In genomic region chr10:69861251-69862240, GRCh38 we compare ENCODE assay signal across 1 cellular context.
TF ChIP-seq lines count a peak whose summit lies in the region.

No MANE protein-coding gene starts in this region.

TF ChIP-seq in GM12878, 131 proteins besides CTCF, POLR2A, EP300 and RAD21 (continued from another document):
- TF ChIP-seq TCF12 (IDR thresholded peaks at IDR 0.05; ENCODE audit: low read depth, low read length), result no peak
- no peak for TF ChIP-seq CEBPB (IDR thresholded peaks at IDR 0.05; ENCODE audit: borderline replicate concordance in 1 of 2, low read depth in 2 of 2, low read length in 2 of 2)
- TF ChIP-seq ASH2L (IDR thresholded peaks at IDR 0.05; ENCODE audit: borderline replicate concordance, low read depth), result no peak
- TF ChIP-seq RELA (IDR thresholded peaks at IDR 0.05; ENCODE audit: borderline replicate concordance, partially characterized antibody), result no peak
- TF ChIP-seq MYC (IDR thresholded peaks at IDR 0.05; ENCODE audit: insufficient read depth, insufficient read length, insufficient replicate concordance, low read length, severe bottlenecking), result no peak
- no peak for TF ChIP-seq MTA2 (IDR thresholded peaks at IDR 0.05; ENCODE audit: low read depth)
- no peak for TF ChIP-seq ZNF24 (IDR thresholded peaks at IDR 0.05)
- TF ChIP-seq LARP7 (IDR thresholded peaks at IDR 0.05), result no peak
- no peak for TF ChIP-seq SUZ12 (IDR thresholded peaks at IDR 0.05; ENCODE audit: unreplicated experiment)
- no peak for TF ChIP-seq BCL11A (IDR thresholded peaks at IDR 0.05; ENCODE audit: low read depth, low read length)
- no peak for TF ChIP-seq MYB (IDR thresholded peaks at IDR 0.05; ENCODE audit: borderline replicate concordance, low read depth, low read length)
- no peak for TF ChIP-seq POLR2AphosphoS5 (IDR thresholded peaks at IDR 0.05; ENCODE audit: low read length)
- TF ChIP-seq TAF1 (IDR thresholded peaks at IDR 0.05; ENCODE audit: borderline replicate concordance, low read depth, low read length), result no peak
- TF ChIP-seq BACH1 (IDR thresholded peaks at IDR 0.05; ENCODE audit: borderline replicate concordance), result no peak
